In the genomic region with DNA sequence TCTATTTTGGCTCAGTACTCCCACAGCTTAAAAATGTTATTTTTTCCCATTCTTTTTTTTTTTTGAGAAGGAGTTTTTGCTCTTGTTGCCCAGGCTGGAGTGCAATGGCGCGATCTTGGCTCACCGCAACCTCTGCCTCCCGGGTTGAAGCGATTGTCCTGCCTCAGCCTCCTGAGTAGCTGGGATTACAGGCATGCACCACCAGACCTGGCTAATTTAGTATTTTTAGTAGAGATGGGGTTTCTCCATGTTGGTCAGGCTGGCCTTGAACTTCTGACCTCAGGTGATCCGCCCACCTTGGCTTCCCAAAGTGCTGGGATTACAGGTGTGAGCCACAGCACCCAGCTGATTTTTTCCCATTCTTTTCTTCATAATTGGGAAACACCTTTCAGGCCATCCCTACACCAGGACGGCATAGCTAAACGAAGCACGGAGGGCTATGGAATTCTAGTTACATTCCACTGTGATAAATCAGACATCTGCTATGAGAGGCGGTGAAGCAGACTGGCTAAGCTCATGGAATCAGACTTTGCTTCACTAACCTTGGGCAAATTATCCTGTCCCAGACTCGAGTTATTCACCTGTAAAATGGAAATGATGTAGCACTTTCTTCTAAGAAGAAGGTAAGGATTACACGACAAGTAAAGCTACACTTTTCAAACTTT, we compare ENCODE assay signal across 7 cellular contexts.
DNase-seq lines count a peak whose midpoint lies in the region; ATAC-seq and TF ChIP-seq lines count a peak whose summit lies in the region.
"Not testable (repeated sequence)": the region's sequence is repeated elsewhere in the genome, so short reads cannot be mapped to it uniquely, and the experiment has no call there.

No MANE protein-coding gene starts in this region.

- not testable (repeated sequence) for H3K4me3 Mint-ChIP-seq in HFFc6

- in situ Hi-C loops in Panc1 (cut with HindIII; ENCODE audit: low pct_unique_long_range_greater_than_20kb, low sequenced_read_pairs): not testable (repeated sequence)

- H3K27me3 Mint-ChIP-seq in HFFc6 (ENCODE audit: insufficient read depth): not testable (repeated sequence)

- BruUV-seq in Panc1 (replicated peaks; lab: Mats Ljungman, UMichigan): not testable (repeated sequence)

- DNase-seq in Daoy (ENCODE audit: low read depth) (peak; percentile 77), HFFc6 (peak; percentile 56), adipocyte (ENCODE audit: low read depth) (peak; percentile 74), epithelial cell of esophagus (ENCODE audit: low read depth) (peak; percentile 80), hepatic stellate cell (ENCODE audit: low spot score) (peak; percentile 67)
- DNase-seq in Panc1 (ENCODE audit: low read depth, low spot score): not testable (repeated sequence)

- not testable (repeated sequence) for H3K9me3 ChIP-seq in Panc1 (ENCODE audit: control insufficient read depth, insufficient read depth, low read depth, low read length); adipocyte (ENCODE audit: control insufficient read depth, low read length); mesodermal cell (ENCODE audit: control insufficient read depth, low read length)

- TF ChIP-seq CTCF in HFFc6 (IDR thresholded peaks at IDR 0.05); Panc1 (IDR thresholded peaks at IDR 0.05); epithelial cell of esophagus (IDR thresholded peaks at IDR 0.05; ENCODE audit: insufficient read depth, low read depth, low read length, missing control alignments): not testable (repeated sequence)

- not testable (repeated sequence) for H3K36me3 Mint-ChIP-seq in HFFc6 (ENCODE audit: low read depth)

- ATAC-seq in Panc1: peak; percentile 99

- intact Hi-C loops in Panc1 (cut with micrococcal nuclease; ENCODE audit: unreplicated experiment): not testable (repeated sequence)

- H3K4me3 ChIP-seq in Panc1 (ENCODE audit: low read depth in 2 of 2, low read length in 2 of 2); adipocyte (ENCODE audit: low read length); epithelial cell of esophagus (ENCODE audit: low read length); mesodermal cell (ENCODE audit: extremely low read depth, insufficient read depth, low read length, poor library complexity, severe bottlenecking): not testable (repeated sequence)

- CTCF ChIA-PET in Panc1 (lab: Charles Lee): not testable (repeated sequence)

- peaks cover 50% of the 10 kb centered on the region for H3K4me1 Mint-ChIP-seq in HFFc6 (ENCODE audit: low read depth)

- H3K27ac Mint-ChIP-seq in HFFc6: peak overlapping the region; percentile 62; the same call in 1 of the 2 replicates

- H3K9ac ChIP-seq in adipocyte (ENCODE audit: low read length): not testable (repeated sequence)

- not testable (repeated sequence) for H3K36me3 ChIP-seq in Panc1 (ENCODE audit: control insufficient read depth, insufficient read depth, low read length); adipocyte (ENCODE audit: control insufficient read depth, insufficient read depth, low read length, severe bottlenecking); mesodermal cell (ENCODE audit: control insufficient read depth, insufficient read depth, low read length)

- WGBS in mesodermal cell (ENCODE audit: insufficient coverage in 2 of 2), 2 experiments: 91 to 92% methylated on average over 7 of the region's 12 CpGs

- H3K9me3 Mint-ChIP-seq in HFFc6: not testable (repeated sequence)

- not testable (repeated sequence) for H3K4me1 ChIP-seq in Panc1 (ENCODE audit: control insufficient read depth, insufficient read depth, low read length); adipocyte (ENCODE audit: control insufficient read depth, insufficient read depth, low read length); mesodermal cell (ENCODE audit: control insufficient read depth, insufficient read depth, low read length, poor library complexity, severe bottlenecking)

- POLR2A ChIA-PET in Panc1 (lab: Charles Lee): not testable (repeated sequence)

- H3K27me3 ChIP-seq in Panc1 (ENCODE audit: control insufficient read depth, insufficient read depth, low read length); adipocyte (replicated peaks; ENCODE audit: control insufficient read depth, insufficient read depth, low read length): not testable (repeated sequence)

- H3K27ac ChIP-seq in Panc1 (ENCODE audit: low read length) (peak overlapping the region; percentile 55; the same call in 1 of the 2 replicates), mesodermal cell (ENCODE audit: low read depth, low read length, severe bottlenecking) (peak overlapping the region; percentile 33)
